ENCODE assay signal across 1 cellular context in genomic region chr5:126365446-126366198, GRCh38.
TF ChIP-seq lines count a peak whose summit lies in the region.

No MANE protein-coding gene starts in this region.

TF ChIP-seq in HepG2, 621 proteins besides CTCF, POLR2A, EP300 and RAD21 (continued from another document and continues in another):
- no peak for TF ChIP-seq NR0B2 (CRISPR knock-in tag; IDR thresholded peaks at IDR 0.05)
- no peak for TF ChIP-seq LRRFIP1 (CRISPR knock-in tag; conservative IDR thresholded peaks at IDR 0.05)
- TF ChIP-seq EZH2 (conservative IDR thresholded peaks at IDR 0.05; ENCODE audit: low read depth, low read length), result no peak
- no peak for TF ChIP-seq HHEX (CRISPR knock-in tag; IDR thresholded peaks at IDR 0.05)
- TF ChIP-seq TSC22D2 (CRISPR knock-in tag; IDR thresholded peaks at IDR 0.05; ENCODE audit: borderline replicate concordance), result no peak
- no peak for TF ChIP-seq TRAFD1 (CRISPR knock-in tag; IDR thresholded peaks at IDR 0.05; ENCODE audit: borderline replicate concordance)
- no peak for TF ChIP-seq IRF1 (CRISPR knock-in tag; IDR thresholded peaks at IDR 0.05; ENCODE audit: low read depth)
- no peak for TF ChIP-seq HDAC6 (IDR thresholded peaks at IDR 0.05; ENCODE audit: low read depth, low read length)
- TF ChIP-seq CREB3 (CRISPR knock-in tag; IDR thresholded peaks at IDR 0.05), result no peak
- TF ChIP-seq ZNF646 (CRISPR knock-in tag; IDR thresholded peaks at IDR 0.05), result no peak
- no peak for TF ChIP-seq ZNF281 (CRISPR knock-in tag; IDR thresholded peaks at IDR 0.05; ENCODE audit: borderline replicate concordance)
- TF ChIP-seq ZNF709 (CRISPR knock-in tag; IDR thresholded peaks at IDR 0.05), result no peak
- TF ChIP-seq MEIS1 (CRISPR knock-in tag; IDR thresholded peaks at IDR 0.05; ENCODE audit: borderline replicate concordance), result no peak
- TF ChIP-seq STAG1 (CRISPR knock-in tag; IDR thresholded peaks at IDR 0.05), result no peak
- TF ChIP-seq ZNF414 (CRISPR knock-in tag; IDR thresholded peaks at IDR 0.05), result no peak
- no peak for TF ChIP-seq MAF1 (CRISPR knock-in tag; IDR thresholded peaks at IDR 0.05; ENCODE audit: borderline replicate concordance)
- TF ChIP-seq WIZ (CRISPR knock-in tag; IDR thresholded peaks at IDR 0.05), result no peak
- TF ChIP-seq HDAC2 (CRISPR knock-in tag; IDR thresholded peaks at IDR 0.05), result no peak; the same call in 1 of the 2 replicates
- TF ChIP-seq GLI4 (CRISPR knock-in tag; IDR thresholded peaks at IDR 0.05; ENCODE audit: borderline replicate concordance), result no peak
- no peak for TF ChIP-seq ZNF512 (CRISPR knock-in tag; IDR thresholded peaks at IDR 0.05)
- no peak for TF ChIP-seq FIP1L1 (IDR thresholded peaks at IDR 0.05; ENCODE audit: borderline replicate concordance, insufficient read depth, low read depth, low read length)
- TF ChIP-seq GABPB1 (CRISPR knock-in tag; IDR thresholded peaks at IDR 0.05), result no peak
- TF ChIP-seq GPN1 (CRISPR knock-in tag; IDR thresholded peaks at IDR 0.05; ENCODE audit: borderline replicate concordance), result no peak
- peak; percentile 16; the same call in 1 of the 2 replicates for TF ChIP-seq CEBPB (IDR thresholded peaks at IDR 0.05; ENCODE audit: borderline replicate concordance, low read depth, low read length)
- TF ChIP-seq ZNF383 (CRISPR knock-in tag; IDR thresholded peaks at IDR 0.05; ENCODE audit: borderline replicate concordance), result no peak
- TF ChIP-seq ZFP36L1 (CRISPR knock-in tag; IDR thresholded peaks at IDR 0.05), result no peak
- no peak for TF ChIP-seq SKI (IDR thresholded peaks at IDR 0.05; ENCODE audit: partially characterized antibody)
- TF ChIP-seq ZNF740 (CRISPR knock-in tag; IDR thresholded peaks at IDR 0.05), result no peak
- no peak for TF ChIP-seq TCF7 (IDR thresholded peaks at IDR 0.05; ENCODE audit: low read depth)
- no peak for TF ChIP-seq TOPORS (CRISPR knock-in tag; IDR thresholded peaks at IDR 0.05)
- no peak for TF ChIP-seq ZNF253 (CRISPR knock-in tag; IDR thresholded peaks at IDR 0.05; ENCODE audit: borderline replicate concordance)
- TF ChIP-seq ZNF7 (CRISPR knock-in tag; IDR thresholded peaks at IDR 0.05), result peak; percentile 64; the same call in 1 of the 2 replicates
- no peak for TF ChIP-seq ELF3 (CRISPR knock-in tag; IDR thresholded peaks at IDR 0.05)
- TF ChIP-seq ZKSCAN8 (CRISPR knock-in tag; IDR thresholded peaks at IDR 0.05; ENCODE audit: borderline replicate concordance), result no peak
- TF ChIP-seq DNMT3B (CRISPR knock-in tag; conservative IDR thresholded peaks at IDR 0.05), result no peak
- TF ChIP-seq GABPA (IDR thresholded peaks at IDR 0.05; ENCODE audit: low read depth, low read length), result no peak
- no peak for TF ChIP-seq GABPA (CRISPR knock-in tag; IDR thresholded peaks at IDR 0.05; ENCODE audit: low read depth)
- no peak for TF ChIP-seq UBTF (CRISPR knock-in tag; IDR thresholded peaks at IDR 0.05)
- TF ChIP-seq ZBTB8A (CRISPR knock-in tag; IDR thresholded peaks at IDR 0.05; ENCODE audit: borderline replicate concordance, low read depth), result no peak
- no peak for TF ChIP-seq POLR2AphosphoS5 (IDR thresholded peaks at IDR 0.05; ENCODE audit: low read depth, low read length)
